Comparison of ENCODE assay signal across 18 cellular contexts in the genomic region with DNA sequence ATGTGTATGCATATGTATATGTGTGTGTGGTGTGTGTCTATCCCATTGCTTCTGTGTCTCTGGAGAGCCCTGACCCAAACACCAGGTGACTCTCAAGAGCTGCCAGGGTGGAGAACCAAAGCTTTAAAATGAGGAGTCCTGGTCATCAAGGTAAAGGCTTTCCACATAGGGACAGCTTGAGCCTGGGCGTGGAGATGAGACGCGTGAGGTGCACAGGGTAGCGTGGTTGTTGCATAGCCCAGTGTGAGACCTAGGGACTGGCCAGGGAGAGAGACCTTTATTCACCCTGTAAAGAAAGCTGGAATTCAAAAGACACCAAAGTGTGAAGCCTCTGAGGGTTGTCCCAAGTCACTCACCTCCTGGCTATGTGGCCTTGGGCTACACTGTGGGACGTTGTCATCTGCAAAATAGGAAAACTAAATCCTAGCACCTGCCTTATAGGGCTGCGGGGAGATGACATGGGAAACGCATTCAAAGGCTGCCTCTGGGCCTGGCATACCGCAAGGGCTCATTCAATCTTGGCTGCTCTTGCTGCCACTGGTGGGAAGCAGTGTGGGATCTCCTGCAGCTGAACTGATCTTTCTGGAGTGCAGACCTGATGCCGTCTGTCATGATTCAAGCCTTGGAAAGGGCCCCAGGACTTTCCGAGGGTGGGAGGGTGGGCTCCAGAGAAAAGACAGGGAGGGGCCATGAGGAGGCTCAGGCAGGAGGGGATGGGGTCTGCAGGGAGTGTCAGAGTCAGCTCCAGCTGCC.
"Had no signal": no experiment of that assay in that cellular context is flagged by ENCODE, and none has a peak within 500 bp of the region (broad histone marks: within the 10 kb centered on the region; RNA-seq: fewer than 3 reads in every experiment).

No MANE protein-coding gene starts in this region.

- H3K36me3 Mint-ChIP-seq: stimulated activated effector memory CD8-positive, alpha-beta T cell treated with anti-CD3 and anti-CD28 coated beads, Interleukin-12 subunit alpha, Interleukin-12 subunit beta, amount 100 ng/mL, for 72 hours had no signal

- H3K27ac Mint-ChIP-seq: activated T-cell treated with anti-CD3 and anti-CD28 coated beads, Interleukin-2, amount 50 U/mL, for 24 hours; nephron; stimulated activated effector memory CD8-positive, alpha-beta T cell treated with anti-CD3 and anti-CD28 coated beads, Interleukin-12 subunit alpha, Interleukin-12 subunit beta, amount 100 ng/mL, for 72 hours; T-helper 2 cell treated with Interferon-gamma antibody and Interleukin-4, amounts not matched to agents 5 μg/mL and 100 μg/mL, for 36 hours had no signal

- H3K4me1 ChIP-seq: prostate gland, thyroid gland, uterus had no signal

- H3K36me3 ChIP-seq: prostate gland, thyroid gland, uterus had no signal

- H3K9me3 Mint-ChIP-seq: activated T-cell treated with anti-CD3 and anti-CD28 coated beads, Interleukin-2, amount 50 U/mL, for 24 hours; stimulated activated effector memory CD8-positive, alpha-beta T cell treated with anti-CD3 and anti-CD28 coated beads, Interleukin-12 subunit alpha, Interleukin-12 subunit beta, amount 100 ng/mL, for 72 hours; T-helper 2 cell treated with Interferon-gamma antibody and Interleukin-4, amounts not matched to agents 5 μg/mL and 100 μg/mL, for 36 hours had no signal

- H3K4me1 Mint-ChIP-seq: stimulated activated effector memory CD8-positive, alpha-beta T cell treated with anti-CD3 and anti-CD28 coated beads, Interleukin-12 subunit alpha, Interleukin-12 subunit beta, amount 100 ng/mL, for 72 hours had no signal

- FAIRE-seq: astrocyte, bronchial epithelial cell had no signal

- H3K4me3 ChIP-seq: prostate gland, thyroid gland, uterus had no signal

- H3K9me3 ChIP-seq: prostate gland, thyroid gland, uterus had no signal

- H3K27me3 ChIP-seq: thyroid gland, uterus had no signal

- ATAC-seq: esophagus mucosa; sciatic nerve; stimulated activated effector memory CD8-positive, alpha-beta T cell treated with anti-CD3 and anti-CD28 coated beads, Interleukin-12 subunit alpha, Interleukin-12 subunit beta, amount 100 ng/mL, for 72 hours had no signal

- H3K4me3 Mint-ChIP-seq: activated T-cell treated with anti-CD3 and anti-CD28 coated beads, Interleukin-2, amount 50 U/mL, for 24 hours; nephron; stimulated activated effector memory CD8-positive, alpha-beta T cell treated with anti-CD3 and anti-CD28 coated beads, Interleukin-12 subunit alpha, Interleukin-12 subunit beta, amount 100 ng/mL, for 72 hours; T-helper 2 cell treated with Interferon-gamma antibody and Interleukin-4, amounts not matched to agents 5 μg/mL and 100 μg/mL, for 36 hours had no signal

- H3K27ac ChIP-seq: prostate gland, thyroid gland, uterus had no signal

- DNase-seq: activated CD4-positive, alpha-beta T cell treated with anti-CD3 and anti-CD28 coated beads, Interleukin-2, amount 50 U/mL, for 1 hour; activated effector memory CD4-positive, alpha-beta T cell treated with Interleukin-2 at 50 U/mL for 16 hours; activated naive CD4-positive, alpha-beta T cell treated with anti-CD3 and anti-CD28 coated beads, Interleukin-2, amount 50 U/mL, for 16 hours; activated T-cell treated with anti-CD3 and anti-CD28 coated beads, Interleukin-2, amount 50 U/mL, for 24 hours; hippocampal formation; mesenchymal stem cell; occipital lobe; stimulated activated CD4-positive, alpha-beta T cell treated with anti-CD3 and anti-CD28 coated beads, Interleukin-1b, Interleukin-23, amount 100 ng/mL, for 48 hours; thyroid gland; uterus had no signal
